Comparison of ENCODE assay signal across 1 cellular context in the genomic region with DNA sequence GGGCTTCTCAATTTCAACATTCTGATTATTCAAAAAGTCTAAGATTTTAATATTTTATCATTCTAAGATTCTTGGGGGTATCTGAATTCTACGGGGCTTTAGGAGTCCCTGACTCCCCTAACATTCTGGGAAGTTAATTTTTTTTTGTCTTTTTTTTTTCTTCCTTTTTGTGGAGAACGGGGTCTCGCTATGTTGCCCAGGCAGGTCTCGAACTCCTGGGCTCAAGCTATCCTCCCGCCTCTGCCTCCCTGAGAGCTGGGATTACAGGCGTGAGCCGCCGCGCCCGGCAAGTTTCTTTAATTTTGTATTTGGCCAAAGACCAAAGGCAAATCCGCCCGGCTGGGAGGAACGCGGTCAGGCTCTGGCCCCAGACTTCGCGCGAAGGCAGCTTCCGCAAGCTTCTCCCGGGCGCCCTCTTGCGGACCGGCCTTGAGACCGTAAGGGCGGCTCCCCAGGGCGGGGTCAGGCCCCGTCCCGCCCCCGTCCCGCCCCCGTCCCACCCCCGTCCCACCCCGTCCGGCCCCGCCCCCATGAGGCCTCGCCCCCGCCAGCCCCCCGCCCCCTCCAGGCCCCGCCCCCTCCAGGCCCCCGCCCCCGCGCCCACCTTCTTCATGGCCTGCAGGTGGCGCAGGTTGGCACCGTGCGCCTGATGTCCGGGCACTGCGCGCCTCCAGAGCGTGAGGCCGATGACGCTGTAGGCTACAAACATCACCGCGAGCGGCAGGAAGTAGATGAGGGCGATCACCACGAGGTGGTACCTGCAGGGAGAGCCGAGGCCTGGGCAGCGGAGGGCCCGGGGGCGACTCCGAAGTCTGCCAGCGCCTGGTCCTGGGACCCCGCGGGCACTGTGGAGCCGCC.
TF ChIP-seq lines count a peak whose summit lies in the region.

No MANE protein-coding gene starts in this region.

TF ChIP-seq in HEK293, 187 proteins besides CTCF, POLR2A, EP300 and RAD21 (continued from another document and continues in another):
- TF ChIP-seq, protein P1, sequence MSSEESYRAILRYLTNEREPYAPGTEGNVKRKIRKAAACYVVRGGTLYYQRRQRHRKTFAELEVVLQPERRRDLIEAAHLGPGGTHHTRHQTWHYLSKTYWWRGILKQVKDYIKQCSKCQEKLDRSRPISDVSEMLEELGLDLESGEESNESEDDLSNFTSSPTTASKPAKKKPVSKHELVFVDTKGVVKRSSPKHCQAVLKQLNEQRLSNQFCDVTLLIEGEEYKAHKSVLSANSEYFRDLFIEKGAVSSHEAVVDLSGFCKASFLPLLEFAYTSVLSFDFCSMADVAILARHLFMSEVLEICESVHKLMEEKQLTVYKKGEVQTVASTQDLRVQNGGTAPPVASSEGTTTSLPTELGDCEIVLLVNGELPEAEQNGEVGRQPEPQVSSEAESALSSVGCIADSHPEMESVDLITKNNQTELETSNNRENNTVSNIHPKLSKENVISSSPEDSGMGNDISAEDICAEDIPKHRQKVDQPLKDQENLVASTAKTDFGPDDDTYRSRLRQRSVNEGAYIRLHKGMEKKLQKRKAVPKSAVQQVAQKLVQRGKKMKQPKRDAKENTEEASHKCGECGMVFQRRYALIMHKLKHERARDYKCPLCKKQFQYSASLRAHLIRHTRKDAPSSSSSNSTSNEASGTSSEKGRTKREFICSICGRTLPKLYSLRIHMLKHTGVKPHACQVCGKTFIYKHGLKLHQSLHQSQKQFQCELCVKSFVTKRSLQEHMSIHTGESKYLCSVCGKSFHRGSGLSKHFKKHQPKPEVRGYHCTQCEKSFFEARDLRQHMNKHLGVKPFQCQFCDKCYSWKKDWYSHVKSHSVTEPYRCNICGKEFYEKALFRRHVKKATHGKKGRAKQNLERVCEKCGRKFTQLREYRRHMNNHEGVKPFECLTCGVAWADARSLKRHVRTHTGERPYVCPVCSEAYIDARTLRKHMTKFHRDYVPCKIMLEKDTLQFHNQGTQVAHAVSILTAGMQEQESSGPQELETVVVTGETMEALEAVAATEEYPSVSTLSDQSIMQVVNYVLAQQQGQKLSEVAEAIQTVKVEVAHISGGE (tag by site-specific recombination; conservative IDR thresholded peaks at IDR 0.05; ENCODE audit: low read depth), result peak; percentile 56
- TF ChIP-seq RBAK (tag by site-specific recombination; IDR thresholded peaks at IDR 0.05), result no peak
- no peak for TF ChIP-seq ZNF776 (tag by site-specific recombination; IDR thresholded peaks at IDR 0.05; ENCODE audit: borderline replicate concordance)
- no peak for TF ChIP-seq ZNF239 (tag by site-specific recombination; IDR thresholded peaks at IDR 0.05)
- no peak for TF ChIP-seq ZNF184 (tag by site-specific recombination; IDR thresholded peaks at IDR 0.05)
- TF ChIP-seq, protein P2, sequence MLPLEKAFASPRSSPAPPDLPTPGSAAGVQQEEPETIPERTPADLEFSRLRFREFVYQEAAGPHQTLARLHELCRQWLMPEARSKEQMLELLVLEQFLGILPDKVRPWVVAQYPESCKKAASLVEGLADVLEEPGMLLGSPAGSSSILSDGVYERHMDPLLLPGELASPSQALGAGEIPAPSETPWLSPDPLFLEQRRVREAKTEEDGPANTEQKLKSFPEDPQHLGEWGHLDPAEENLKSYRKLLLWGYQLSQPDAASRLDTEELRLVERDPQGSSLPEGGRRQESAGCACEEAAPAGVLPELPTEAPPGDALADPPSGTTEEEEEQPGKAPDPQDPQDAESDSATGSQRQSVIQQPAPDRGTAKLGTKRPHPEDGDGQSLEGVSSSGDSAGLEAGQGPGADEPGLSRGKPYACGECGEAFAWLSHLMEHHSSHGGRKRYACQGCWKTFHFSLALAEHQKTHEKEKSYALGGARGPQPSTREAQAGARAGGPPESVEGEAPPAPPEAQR (tag by site-specific recombination; IDR thresholded peaks at IDR 0.05), result no peak
- TF ChIP-seq ZNF350 (tag by site-specific recombination; IDR thresholded peaks at IDR 0.05), result no peak
- TF ChIP-seq SP3 (tag by site-specific recombination; IDR thresholded peaks at IDR 0.05), result peak; percentile 71
- TF ChIP-seq ZNF132 (tag by site-specific recombination; IDR thresholded peaks at IDR 0.05; ENCODE audit: borderline replicate concordance), result no peak
- no peak for TF ChIP-seq ZNF76 (tag by site-specific recombination; IDR thresholded peaks at IDR 0.05; ENCODE audit: borderline replicate concordance, low read depth)
- TF ChIP-seq MEIS1 (CRISPR knock-in tag; IDR thresholded peaks at IDR 0.05; ENCODE audit: borderline replicate concordance), result no peak
- no peak for TF ChIP-seq ZNF354C (tag by site-specific recombination; IDR thresholded peaks at IDR 0.05; ENCODE audit: borderline replicate concordance, low read depth)
- TF ChIP-seq, protein P3, sequence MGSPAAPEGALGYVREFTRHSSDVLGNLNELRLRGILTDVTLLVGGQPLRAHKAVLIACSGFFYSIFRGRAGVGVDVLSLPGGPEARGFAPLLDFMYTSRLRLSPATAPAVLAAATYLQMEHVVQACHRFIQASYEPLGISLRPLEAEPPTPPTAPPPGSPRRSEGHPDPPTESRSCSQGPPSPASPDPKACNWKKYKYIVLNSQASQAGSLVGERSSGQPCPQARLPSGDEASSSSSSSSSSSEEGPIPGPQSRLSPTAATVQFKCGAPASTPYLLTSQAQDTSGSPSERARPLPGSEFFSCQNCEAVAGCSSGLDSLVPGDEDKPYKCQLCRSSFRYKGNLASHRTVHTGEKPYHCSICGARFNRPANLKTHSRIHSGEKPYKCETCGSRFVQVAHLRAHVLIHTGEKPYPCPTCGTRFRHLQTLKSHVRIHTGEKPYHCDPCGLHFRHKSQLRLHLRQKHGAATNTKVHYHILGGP (tag by site-specific recombination; IDR thresholded peaks at IDR 0.05), result no peak
- TF ChIP-seq, protein P4, sequence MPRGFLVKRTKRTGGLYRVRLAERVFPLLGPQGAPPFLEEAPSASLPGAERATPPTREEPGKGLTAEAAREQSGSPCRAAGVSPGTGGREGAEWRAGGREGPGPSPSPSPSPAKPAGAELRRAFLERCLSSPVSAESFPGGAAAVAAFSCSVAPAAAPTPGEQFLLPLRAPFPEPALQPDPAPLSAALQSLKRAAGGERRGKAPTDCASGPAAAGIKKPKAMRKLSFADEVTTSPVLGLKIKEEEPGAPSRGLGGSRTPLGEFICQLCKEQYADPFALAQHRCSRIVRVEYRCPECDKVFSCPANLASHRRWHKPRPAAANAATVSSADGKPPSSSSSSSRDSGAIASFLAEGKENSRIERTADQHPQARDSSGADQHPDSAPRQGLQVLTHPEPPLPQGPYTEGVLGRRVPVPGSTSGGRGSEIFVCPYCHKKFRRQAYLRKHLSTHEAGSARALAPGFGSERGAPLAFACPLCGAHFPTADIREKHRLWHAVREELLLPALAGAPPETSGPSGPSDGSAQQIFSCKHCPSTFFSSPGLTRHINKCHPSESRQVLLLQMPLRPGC (tag by site-specific recombination; IDR thresholded peaks at IDR 0.05), result no peak
- TF ChIP-seq HOXD13 (CRISPR knock-in tag; IDR thresholded peaks at IDR 0.05; ENCODE audit: borderline replicate concordance), result no peak
- no peak for TF ChIP-seq ZFP3 (tag by site-specific recombination; IDR thresholded peaks at IDR 0.05; ENCODE audit: low read depth)
- TF ChIP-seq EGR2 (tag by site-specific recombination; IDR thresholded peaks at IDR 0.05; ENCODE audit: low read depth), result peak; percentile 40; the same call in 1 of the 2 replicates
- no peak for TF ChIP-seq ZNF473 (tag by site-specific recombination; IDR thresholded peaks at IDR 0.05)
- no peak for TF ChIP-seq BCL11A (tag by site-specific recombination; IDR thresholded peaks at IDR 0.05; ENCODE audit: low read depth)
- TF ChIP-seq ZNF768 (tag by site-specific recombination; IDR thresholded peaks at IDR 0.05), result no peak
- peak; percentile 73 for TF ChIP-seq ZNF561 (tag by site-specific recombination; IDR thresholded peaks at IDR 0.05; ENCODE audit: borderline replicate concordance)
- TF ChIP-seq ZNF629 (tag by site-specific recombination; IDR thresholded peaks at IDR 0.05), result peak; percentile 82
- TF ChIP-seq HOXC10 (CRISPR knock-in tag; IDR thresholded peaks at IDR 0.05), result no peak
- TF ChIP-seq ZFHX2 (tag by site-specific recombination; conservative IDR thresholded peaks at IDR 0.05), result peak; percentile 56
- TF ChIP-seq, protein P5, sequence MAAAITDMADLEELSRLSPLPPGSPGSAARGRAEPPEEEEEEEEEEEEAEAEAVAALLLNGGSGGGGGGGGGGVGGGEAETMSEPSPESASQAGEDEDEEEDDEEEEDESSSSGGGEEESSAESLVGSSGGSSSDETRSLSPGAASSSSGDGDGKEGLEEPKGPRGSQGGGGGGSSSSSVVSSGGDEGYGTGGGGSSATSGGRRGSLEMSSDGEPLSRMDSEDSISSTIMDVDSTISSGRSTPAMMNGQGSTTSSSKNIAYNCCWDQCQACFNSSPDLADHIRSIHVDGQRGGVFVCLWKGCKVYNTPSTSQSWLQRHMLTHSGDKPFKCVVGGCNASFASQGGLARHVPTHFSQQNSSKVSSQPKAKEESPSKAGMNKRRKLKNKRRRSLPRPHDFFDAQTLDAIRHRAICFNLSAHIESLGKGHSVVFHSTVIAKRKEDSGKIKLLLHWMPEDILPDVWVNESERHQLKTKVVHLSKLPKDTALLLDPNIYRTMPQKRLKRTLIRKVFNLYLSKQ (tag by site-specific recombination; IDR thresholded peaks at IDR 0.05; ENCODE audit: borderline replicate concordance), result no peak
- no peak for TF ChIP-seq ZNF677 (tag by site-specific recombination; IDR thresholded peaks at IDR 0.05)
- TF ChIP-seq FEZF1 (tag by site-specific recombination; IDR thresholded peaks at IDR 0.05), result no peak
- TF ChIP-seq, protein P6, sequence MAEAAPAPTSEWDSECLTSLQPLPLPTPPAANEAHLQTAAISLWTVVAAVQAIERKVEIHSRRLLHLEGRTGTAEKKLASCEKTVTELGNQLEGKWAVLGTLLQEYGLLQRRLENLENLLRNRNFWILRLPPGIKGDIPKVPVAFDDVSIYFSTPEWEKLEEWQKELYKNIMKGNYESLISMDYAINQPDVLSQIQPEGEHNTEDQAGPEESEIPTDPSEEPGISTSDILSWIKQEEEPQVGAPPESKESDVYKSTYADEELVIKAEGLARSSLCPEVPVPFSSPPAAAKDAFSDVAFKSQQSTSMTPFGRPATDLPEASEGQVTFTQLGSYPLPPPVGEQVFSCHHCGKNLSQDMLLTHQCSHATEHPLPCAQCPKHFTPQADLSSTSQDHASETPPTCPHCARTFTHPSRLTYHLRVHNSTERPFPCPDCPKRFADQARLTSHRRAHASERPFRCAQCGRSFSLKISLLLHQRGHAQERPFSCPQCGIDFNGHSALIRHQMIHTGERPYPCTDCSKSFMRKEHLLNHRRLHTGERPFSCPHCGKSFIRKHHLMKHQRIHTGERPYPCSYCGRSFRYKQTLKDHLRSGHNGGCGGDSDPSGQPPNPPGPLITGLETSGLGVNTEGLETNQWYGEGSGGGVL (tag by site-specific recombination; IDR thresholded peaks at IDR 0.05), result no peak
- TF ChIP-seq ZNF626 (tag by site-specific recombination; IDR thresholded peaks at IDR 0.05), result no peak
- TF ChIP-seq, protein P7, sequence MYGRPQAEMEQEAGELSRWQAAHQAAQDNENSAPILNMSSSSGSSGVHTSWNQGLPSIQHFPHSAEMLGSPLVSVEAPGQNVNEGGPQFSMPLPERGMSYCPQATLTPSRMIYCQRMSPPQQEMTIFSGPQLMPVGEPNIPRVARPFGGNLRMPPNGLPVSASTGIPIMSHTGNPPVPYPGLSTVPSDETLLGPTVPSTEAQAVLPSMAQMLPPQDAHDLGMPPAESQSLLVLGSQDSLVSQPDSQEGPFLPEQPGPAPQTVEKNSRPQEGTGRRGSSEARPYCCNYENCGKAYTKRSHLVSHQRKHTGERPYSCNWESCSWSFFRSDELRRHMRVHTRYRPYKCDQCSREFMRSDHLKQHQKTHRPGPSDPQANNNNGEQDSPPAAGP (tag by site-specific recombination; IDR thresholded peaks at IDR 0.05), result peak; percentile 18; the same call in 1 of the 2 replicates
- no peak for TF ChIP-seq ZNF112 (tag by site-specific recombination; IDR thresholded peaks at IDR 0.05)
- TF ChIP-seq ZNF670 (tag by site-specific recombination; IDR thresholded peaks at IDR 0.05; ENCODE audit: low read depth), result no peak
- TF ChIP-seq, protein P8, sequence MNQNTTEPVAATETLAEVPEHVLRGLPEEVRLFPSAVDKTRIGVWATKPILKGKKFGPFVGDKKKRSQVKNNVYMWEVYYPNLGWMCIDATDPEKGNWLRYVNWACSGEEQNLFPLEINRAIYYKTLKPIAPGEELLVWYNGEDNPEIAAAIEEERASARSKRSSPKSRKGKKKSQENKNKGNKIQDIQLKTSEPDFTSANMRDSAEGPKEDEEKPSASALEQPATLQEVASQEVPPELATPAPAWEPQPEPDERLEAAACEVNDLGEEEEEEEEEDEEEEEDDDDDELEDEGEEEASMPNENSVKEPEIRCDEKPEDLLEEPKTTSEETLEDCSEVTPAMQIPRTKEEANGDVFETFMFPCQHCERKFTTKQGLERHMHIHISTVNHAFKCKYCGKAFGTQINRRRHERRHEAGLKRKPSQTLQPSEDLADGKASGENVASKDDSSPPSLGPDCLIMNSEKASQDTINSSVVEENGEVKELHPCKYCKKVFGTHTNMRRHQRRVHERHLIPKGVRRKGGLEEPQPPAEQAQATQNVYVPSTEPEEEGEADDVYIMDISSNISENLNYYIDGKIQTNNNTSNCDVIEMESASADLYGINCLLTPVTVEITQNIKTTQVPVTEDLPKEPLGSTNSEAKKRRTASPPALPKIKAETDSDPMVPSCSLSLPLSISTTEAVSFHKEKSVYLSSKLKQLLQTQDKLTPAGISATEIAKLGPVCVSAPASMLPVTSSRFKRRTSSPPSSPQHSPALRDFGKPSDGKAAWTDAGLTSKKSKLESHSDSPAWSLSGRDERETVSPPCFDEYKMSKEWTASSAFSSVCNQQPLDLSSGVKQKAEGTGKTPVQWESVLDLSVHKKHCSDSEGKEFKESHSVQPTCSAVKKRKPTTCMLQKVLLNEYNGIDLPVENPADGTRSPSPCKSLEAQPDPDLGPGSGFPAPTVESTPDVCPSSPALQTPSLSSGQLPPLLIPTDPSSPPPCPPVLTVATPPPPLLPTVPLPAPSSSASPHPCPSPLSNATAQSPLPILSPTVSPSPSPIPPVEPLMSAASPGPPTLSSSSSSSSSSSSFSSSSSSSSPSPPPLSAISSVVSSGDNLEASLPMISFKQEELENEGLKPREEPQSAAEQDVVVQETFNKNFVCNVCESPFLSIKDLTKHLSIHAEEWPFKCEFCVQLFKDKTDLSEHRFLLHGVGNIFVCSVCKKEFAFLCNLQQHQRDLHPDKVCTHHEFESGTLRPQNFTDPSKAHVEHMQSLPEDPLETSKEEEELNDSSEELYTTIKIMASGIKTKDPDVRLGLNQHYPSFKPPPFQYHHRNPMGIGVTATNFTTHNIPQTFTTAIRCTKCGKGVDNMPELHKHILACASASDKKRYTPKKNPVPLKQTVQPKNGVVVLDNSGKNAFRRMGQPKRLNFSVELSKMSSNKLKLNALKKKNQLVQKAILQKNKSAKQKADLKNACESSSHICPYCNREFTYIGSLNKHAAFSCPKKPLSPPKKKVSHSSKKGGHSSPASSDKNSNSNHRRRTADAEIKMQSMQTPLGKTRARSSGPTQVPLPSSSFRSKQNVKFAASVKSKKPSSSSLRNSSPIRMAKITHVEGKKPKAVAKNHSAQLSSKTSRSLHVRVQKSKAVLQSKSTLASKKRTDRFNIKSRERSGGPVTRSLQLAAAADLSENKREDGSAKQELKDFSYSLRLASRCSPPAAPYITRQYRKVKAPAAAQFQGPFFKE (tag by site-specific recombination; IDR thresholded peaks at IDR 0.05; ENCODE audit: borderline replicate concordance), result no peak
- TF ChIP-seq ZNF426 (tag by site-specific recombination; IDR thresholded peaks at IDR 0.05), result no peak
